In the genomic region with DNA sequence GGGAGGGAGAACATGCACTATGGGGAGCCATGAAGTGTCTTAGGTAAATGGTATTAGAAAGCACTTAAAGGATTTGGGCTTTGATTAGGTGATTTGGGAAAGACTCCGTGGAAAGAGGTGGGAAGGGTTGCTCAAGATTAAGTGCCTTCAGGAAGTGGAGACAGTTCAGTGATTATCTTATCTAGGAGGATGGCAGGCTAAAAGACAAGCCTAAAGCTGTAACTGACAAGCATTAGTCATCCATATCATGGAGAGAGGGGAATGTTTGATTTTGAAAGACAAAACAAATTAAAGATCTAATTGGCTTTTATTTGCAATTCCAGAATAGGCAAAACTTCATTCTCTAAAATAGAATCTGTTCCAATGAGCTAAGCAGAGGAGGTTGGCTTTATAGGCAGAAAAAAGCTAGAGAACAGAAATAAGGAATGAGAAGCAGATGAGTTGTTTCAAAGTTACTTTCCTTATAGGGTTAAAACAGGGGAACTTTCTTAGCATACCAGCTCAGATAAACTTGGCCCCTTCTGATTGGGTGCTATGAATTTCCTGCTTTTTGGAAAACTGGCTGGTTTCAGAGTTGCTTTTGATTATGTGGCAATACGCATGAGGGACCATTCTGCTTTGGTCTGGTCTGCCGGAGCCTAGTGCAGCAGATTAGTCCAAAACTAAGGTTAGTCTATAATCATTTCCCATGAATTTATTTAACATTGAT, we compare ENCODE assay signal across 9 cellular contexts. TPM values are rescaled to one million over a fixed set of nuclear protein-coding genes. Genes with fewer than 3 reads are reported as not detected.
DNase-seq lines count a peak whose midpoint lies in the region; ATAC-seq and TF ChIP-seq lines count a peak whose summit lies in the region.
"Had no signal": no experiment of that assay in that cellular context is flagged by ENCODE, and none has a peak within 500 bp of the region (broad histone marks: within the 10 kb centered on the region; RNA-seq: fewer than 3 reads in every experiment).

No MANE protein-coding gene starts in this region.

- H3K4me1 Mint-ChIP-seq in CD4-positive, alpha-beta T cell (ENCODE audit: low read depth): peaks cover 31% of the 10 kb centered on the region
- peaks cover 44% of the 10 kb centered on the region for H3K4me1 Mint-ChIP-seq in HFFc6 (ENCODE audit: low read depth)

- 60 to 78% (median 68%) methylated on average over 3 of the region's 3 CpGs for WGBS in spleen, 5 donors

- H3K36me3 ChIP-seq in ascending aorta: no peaks in the 10 kb centered on the region
- H3K36me3 ChIP-seq in spleen: no peaks in the 10 kb centered on the region

- no peak for ATAC-seq in CD4-positive, alpha-beta T cell (ENCODE audit: poor library complexity)

- H3K4me3 ChIP-seq in ascending aorta: peak overlapping the region in 1 of 2 donors; percentile 86
- no peak overlapping the region for H3K4me3 ChIP-seq in spleen
- H3K4me3 ChIP-seq: lung had no signal

- in situ Hi-C loops in KBM-7 (cut with MboI; ENCODE audit: low pct_unique_long_range_greater_than_20kb, low sequenced_read_pairs): no loop called here

- H3K36me3 Mint-ChIP-seq in CD4-positive, alpha-beta T cell (ENCODE audit: low read depth): peaks cover 6% of the 10 kb centered on the region
- peaks cover 11% of the 10 kb centered on the region for H3K36me3 Mint-ChIP-seq in HFFc6 (ENCODE audit: low read depth)

- DNase-seq in CD4-positive, alpha-beta T cell: no peak
- DNase-seq in HFFc6 (no peak), ascending aorta (ENCODE audit: low spot score in 2 of 2) (no peak), midbrain (lab: John Stamatoyannopoulos, UW) (peak; percentile 4), KBM-7 (no peak), GOT3 (lab: John Stamatoyannopoulos, UW) (no peak), COR-L47 (lab: John Stamatoyannopoulos, UW) (no peak), spleen (no peak)

- H3K4me1 ChIP-seq in ascending aorta (peaks cover 0 to 15% of the 10 kb centered on the region in 2 donors), spleen (peaks cover 0 to 34% (median 23%) of the 10 kb centered on the region in 6 donors)

- H3K9me3 Mint-ChIP-seq in CD4-positive, alpha-beta T cell: no peaks in the 10 kb centered on the region
- no peaks in the 10 kb centered on the region; the same call in 1 of the 2 replicates for H3K9me3 Mint-ChIP-seq in HFFc6

- no peak overlapping the region for H3K27ac ChIP-seq in CD4-positive, alpha-beta T cell (ENCODE audit: low read depth, low read length)
- peak overlapping the region; percentile 82 to 96 for H3K27ac ChIP-seq in ascending aorta
- H3K27ac ChIP-seq in spleen: peak overlapping the region in 2 of 8 donors; percentile 6 to 88

- H3K4me3 Mint-ChIP-seq in CD4-positive, alpha-beta T cell: peak overlapping the region; percentile 88
- peak overlapping the region; percentile 98; the same call in 1 of the 2 replicates for H3K4me3 Mint-ChIP-seq in HFFc6

- no peak for TF ChIP-seq POLR2A in spleen (IDR thresholded peaks at IDR 0.05)

- TF ChIP-seq CTCF in CD4-positive, alpha-beta T cell (IDR thresholded peaks at IDR 0.05): no peak
- TF ChIP-seq CTCF in HFFc6 (IDR thresholded peaks at IDR 0.05): no peak
- TF ChIP-seq CTCF in ascending aorta (IDR thresholded peaks at IDR 0.05): no peak
- no peak for TF ChIP-seq CTCF in spleen (IDR thresholded peaks at IDR 0.05 in 8 of 11, conservative IDR thresholded peaks at IDR 0.05 in 3 of 11)

- H3K27me3 Mint-ChIP-seq in CD4-positive, alpha-beta T cell: no peaks in the 10 kb centered on the region
- H3K27me3 Mint-ChIP-seq in HFFc6 (ENCODE audit: insufficient read depth): no peaks in the 10 kb centered on the region; the same call in 1 of the 2 replicates

- intact Hi-C loops in CD4-positive, alpha-beta T cell (cut with DNase I, micrococcal nuclease): loop anchor here in 1 of 2 experiments (2.0 to 5.0 kb wide), 2 partner anchors 231 to 773 kb away; a partner anchor contains a TSS
- intact Hi-C loops in ascending aorta (cut with DNase I) (loop anchor here (2.0 to 10.0 kb wide), 3 partner anchors 231 to 1249 kb away; a partner anchor contains a TSS), spleen (cut with DNase I; ENCODE audit: low total_unique reads) (loop anchor here (10.0 kb wide), 1 partner anchor 219 kb away; no protein-coding TSS in a partner anchor)

- POLR2A ChIA-PET in CD4-positive, alpha-beta T cell (lab: Charles Lee): interaction anchor here (1.1 to 2.8 kb wide), 2 partner anchors 20 to 231 kb away, joined by 3 to 13 read pairs; a partner anchor contains a TSS

- peak overlapping the region; percentile 89 for H3K27ac Mint-ChIP-seq in CD4-positive, alpha-beta T cell
- peak overlapping the region; percentile 96 for H3K27ac Mint-ChIP-seq in HFFc6

- no peaks in the 10 kb centered on the region for H3K9me3 ChIP-seq in CD4-positive, alpha-beta T cell (ENCODE audit: control insufficient read depth, low read length)
- H3K9me3 ChIP-seq in ascending aorta: no peaks in the 10 kb centered on the region
- H3K9me3 ChIP-seq in spleen: no peaks in the 10 kb centered on the region

- CTCF ChIA-PET in CD4-positive, alpha-beta T cell (lab: Charles Lee): interaction anchor here (1.6 kb wide), 1 partner anchor 8 kb away, joined by 4 read pairs; no protein-coding TSS in a partner anchor

- H3K27me3 ChIP-seq in CD4-positive, alpha-beta T cell (ENCODE audit: control insufficient read depth, insufficient read depth, low read length): no peaks in the 10 kb centered on the region
- H3K27me3 ChIP-seq in ascending aorta: no peaks in the 10 kb centered on the region
- H3K27me3 ChIP-seq in spleen (replicated peaks in 1 of 7): no peaks in the 10 kb centered on the region

RNA-seq across cellular contexts. Expression of a gene that starts 1.8 kb away (rescaled TPM):
- under 1 TPM; 0.08 to 0.11 TPM for total RNA-seq in CD4-positive, alpha-beta T cell
- 10 to 100 TPM; 18.4 to 38.5 (median 37.5) TPM for total RNA-seq in HFFc6 (2021; fragmentation: NEBNext Ultra II Directional; extraction: Animal tissue kit (Norgen Biotek cat#: 25700))
- total RNA-seq in ascending aorta: 0.32 TPM
- 1 to 10 TPM in 6 of 7 donors, under 1 TPM in 1; 0.82 to 4.1 (median 1.8) TPM for total RNA-seq in spleen
- under 1 TPM; 0.07 to 0.86 (median 0.58) TPM for polyA plus RNA-seq in spleen
